In the genomic region with DNA sequence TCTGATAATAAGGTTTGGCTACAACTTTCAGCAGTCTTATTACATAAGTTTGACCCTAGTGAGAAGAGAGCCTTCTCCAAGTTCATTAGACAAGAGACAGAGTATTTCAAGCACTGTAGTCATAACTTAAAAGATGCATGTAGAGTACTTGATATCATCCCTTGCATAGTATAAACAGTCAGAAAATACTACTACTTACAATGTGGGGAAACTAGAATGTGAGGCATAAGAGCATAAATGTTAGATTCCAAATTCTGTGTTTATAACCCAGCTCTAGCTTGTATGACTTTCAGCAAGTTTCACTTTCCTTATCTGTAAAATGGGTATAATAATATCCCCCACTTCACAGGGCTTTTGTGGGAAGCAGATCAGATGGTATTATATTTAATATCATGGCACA, we compare ENCODE assay signal across 19 cellular contexts. TPM values are rescaled to one million over a fixed set of nuclear protein-coding genes. Genes with fewer than 3 reads are reported as not detected.
A peak's percentile ranks its signal among the peaks of the same experiment; 100 is the strongest.
DNase-seq lines count a peak whose midpoint lies in the region; ATAC-seq, FAIRE-seq and TF ChIP-seq lines count a peak whose summit lies in the region.
"Had no signal": no experiment of that assay in that cellular context is flagged by ENCODE, and none has a peak within 500 bp of the region (broad histone marks: within the 10 kb centered on the region; RNA-seq: fewer than 3 reads in every experiment).

No MANE protein-coding gene starts in this region.

- no peak overlapping the region for H2BK5ac ChIP-seq in IMR-90 (ENCODE audit: low read depth, low read length, poor library complexity, severe bottlenecking)

- no peak overlapping the region for H3K18ac ChIP-seq in IMR-90 (ENCODE audit: low read depth, low read length)

- ATAC-seq in IMR-90 (ENCODE audit: low read depth) = no peak
- peak; percentile 34 for ATAC-seq in GM12878
- ATAC-seq in stimulated activated naive CD8-positive, alpha-beta T cell treated with anti-CD3 and anti-CD28 coated beads, Interleukin-15, amount 100 ng/mL, for 72 hours = peak; percentile 64
- no peak for ATAC-seq in GM19463 (IDR thresholded peaks at IDR 0.05; ENCODE audit: unreplicated experiment)
- ATAC-seq: HCT116 had no signal

- FAIRE-seq in GM12878 (lab: Jason Lieb, UNC) = no peak
- FAIRE-seq: G401.6, GM12891, H1 had no signal

- H3K9me3 ChIP-seq in IMR-90 (ENCODE audit: control insufficient read depth, insufficient read depth, low read length) (no peaks in the 10 kb centered on the region), OCI-LY3 (ENCODE audit: insufficient read depth, low read length) (no peaks in the 10 kb centered on the region), GM12878 (replicated peaks; ENCODE audit: control insufficient read depth, insufficient read depth, low read length) (no peaks in the 10 kb centered on the region)

- H3K4me2 ChIP-seq in IMR-90 (ENCODE audit: low read depth, low read length) (no peak overlapping the region), OCI-LY3 (ENCODE audit: low read length) (peak overlapping the region; percentile 1; the same call in 1 of the 2 replicates), GM12878 (ENCODE audit: control insufficient read depth, insufficient read depth) (no peak overlapping the region)

- no peak overlapping the region for H2BK15ac ChIP-seq in IMR-90 (ENCODE audit: low read depth, low read length)

- TF ChIP-seq RAD21 in IMR-90 (IDR thresholded peaks at IDR 0.05; ENCODE audit: low read length) = no peak
- no peak for TF ChIP-seq RAD21 in GM12878 (IDR thresholded peaks at IDR 0.05; ENCODE audit: insufficient read depth, low read depth, low read length)

- no peak for TF ChIP-seq EP300 in GM12878 (IDR thresholded peaks at IDR 0.05; ENCODE audit: borderline replicate concordance in 1 of 2, control insufficient read depth in 1 of 2, low read depth in 2 of 2, low read length in 2 of 2)

- no peak overlapping the region for H3K56ac ChIP-seq in IMR-90 (ENCODE audit: extremely low read depth, insufficient read depth, low read length)

- DNase-seq in IMR-90 (no peak), GM12878 (ENCODE audit: low read depth, low spot score) (no peak), DMS114 treated with DMSO at 0.1 percent for 48 hours (lab: John Stamatoyannopoulos, UW; ENCODE audit: unreplicated experiment) (no peak), HCEC 1CT (no peak)
- no peak for DNase-seq in stimulated activated naive CD8-positive, alpha-beta T cell treated with anti-CD3 and anti-CD28 coated beads, Interleukin-15, amount 100 ng/mL, for 72 hours
- DNase-seq: C1 segment of cervical spinal cord; Calu3; CD4-positive, alpha-beta memory T cell; COR-L47; DMS153; DND-41; GM23248; H7 had no signal

- no peaks in the 10 kb centered on the region for H3K27me3 ChIP-seq in IMR-90 (ENCODE audit: control insufficient read depth, insufficient read depth, low read length)
- H3K27me3 ChIP-seq in OCI-LY3 (ENCODE audit: low read depth, low read length) = no peaks in the 10 kb centered on the region
- H3K27me3 ChIP-seq in GM12878 (replicated peaks in 1 of 2; ENCODE audit: control insufficient read depth in 2 of 2, insufficient read depth in 2 of 2, low read length in 1 of 2) = no peaks in the 10 kb centered on the region

- H2AFZ ChIP-seq in IMR-90 (replicated peaks; ENCODE audit: low read length, poor library complexity) (no peak overlapping the region), OCI-LY3 (ENCODE audit: low read depth, low read length) (no peak overlapping the region), GM12878 (ENCODE audit: control insufficient read depth, low read depth, low read length) (no peak overlapping the region)
- H2AFZ ChIP-seq: GM23248 had no signal

- H2AK9ac ChIP-seq in IMR-90 (replicated peaks; ENCODE audit: low read depth, low read length, poor library complexity) = no peak overlapping the region

- H3K4me3 ChIP-seq in IMR-90 (ENCODE audit: insufficient read depth, low read depth, low read length) (no peak overlapping the region), OCI-LY3 (ENCODE audit: low read length) (no peak overlapping the region), GM12878 (no peak overlapping the region)
- H3K4me3 ChIP-seq: GM23248 had no signal

- H2AK5ac ChIP-seq in IMR-90 (ENCODE audit: low read depth, low read length) = no peak overlapping the region

- H4K5ac ChIP-seq in IMR-90 (ENCODE audit: low read depth, low read length) = no peak overlapping the region

- H3K23ac ChIP-seq in IMR-90 (ENCODE audit: low read depth, low read length) = no peak overlapping the region

- H3K36me3 ChIP-seq in IMR-90 (ENCODE audit: control insufficient read depth, insufficient read depth, low read length) (no peaks in the 10 kb centered on the region), OCI-LY3 (replicated peaks; ENCODE audit: low read depth, low read length) (no peaks in the 10 kb centered on the region), GM12878 (ENCODE audit: control insufficient read depth in 2 of 2, insufficient read depth in 2 of 2, low read length in 1 of 2) (no peaks in the 10 kb centered on the region)

- H3K79me2 ChIP-seq in OCI-LY3 (ENCODE audit: low read length) (peaks cover 4% of the 10 kb centered on the region), GM12878 (ENCODE audit: control insufficient read depth, insufficient read depth, low read length) (no peaks in the 10 kb centered on the region)

- no peak overlapping the region for H3K27ac Mint-ChIP-seq in stimulated activated naive CD8-positive, alpha-beta T cell treated with anti-CD3 and anti-CD28 coated beads, Interleukin-15, amount 100 ng/mL, for 72 hours
- H3K27ac Mint-ChIP-seq: CD4-positive, alpha-beta memory T cell had no signal

- no peaks in the 10 kb centered on the region for H3K9me3 Mint-ChIP-seq in stimulated activated naive CD8-positive, alpha-beta T cell treated with anti-CD3 and anti-CD28 coated beads, Interleukin-15, amount 100 ng/mL, for 72 hours
- H3K9me3 Mint-ChIP-seq: CD4-positive, alpha-beta memory T cell had no signal

- CTCF ChIA-PET in IMR-90 (lab: Yijun Ruan, JAX) (no interaction called here), GM12878 (lab: Yijun Ruan, JAX) (interaction anchor here (0.7 to 4.2 kb wide), 3 partner anchors 10 to 389 kb away, joined by 3 to 27 read pairs (median 5); no protein-coding TSS in a partner anchor)

- POLR2A ChIA-PET in IMR-90 (lab: Charles Lee; ENCODE audit: unreplicated experiment) (no interaction called here), GM12878 (lab: Charles Lee) (no interaction called here)

- H3K4ac ChIP-seq in IMR-90 (ENCODE audit: low read depth, low read length) = no peak overlapping the region

- no peak overlapping the region for H4K91ac ChIP-seq in IMR-90 (ENCODE audit: insufficient read depth, low read depth, low read length)

- peaks cover 0 to 3% of the 10 kb centered on the region in 2 experiments; a peak in 1 of 4 replicates for H3K79me1 ChIP-seq in IMR-90 (ENCODE audit: low read depth in 1 of 2, low read length in 2 of 2)

- in situ Hi-C loops in IMR-90 (cut with MboI; ENCODE audit: low sequenced_read_pairs) = no loop called here
- in situ Hi-C loops in GM12878 (cut with MboI) = no loop called here

- H3K9me1 ChIP-seq in IMR-90 (ENCODE audit: insufficient read depth, low read length) = peaks cover 2% of the 10 kb centered on the region; the same call in 1 of the 2 replicates

- H2BK20ac ChIP-seq in IMR-90 (ENCODE audit: low read depth, low read length) = peak overlapping the region; percentile 39; the same call in 1 of the 2 replicates

- BruUV-seq in IMR-90 (replicated peaks; lab: Mats Ljungman, UMichigan) (no TSS peak), GM12878 (replicated peaks; lab: Mats Ljungman, UMichigan) (no TSS peak)

- H3K14ac ChIP-seq in IMR-90 (replicated peaks; ENCODE audit: low read depth, low read length) = no peak overlapping the region

- no peaks in the 10 kb centered on the region for H3K27me3 Mint-ChIP-seq in stimulated activated naive CD8-positive, alpha-beta T cell treated with anti-CD3 and anti-CD28 coated beads, Interleukin-15, amount 100 ng/mL, for 72 hours
- H3K27me3 Mint-ChIP-seq: CD4-positive, alpha-beta memory T cell had no signal

- H3K9ac ChIP-seq in IMR-90 (ENCODE audit: low read depth, low read length) (no peak overlapping the region), OCI-LY3 (ENCODE audit: low read length) (no peak overlapping the region), GM12878 (ENCODE audit: control insufficient read depth, insufficient read depth, low read length) (no peak overlapping the region)
- H3K9ac ChIP-seq: GM23248 had no signal

- peak overlapping the region; percentile 37 for H2BK120ac ChIP-seq in IMR-90 (ENCODE audit: low read depth, low read length)

- intact Hi-C loops in IMR-90 (cut with micrococcal nuclease) (no loop called here), GM12878 (cut with micrococcal nuclease; ENCODE audit: unreplicated experiment) (no loop called here)

- dilution Hi-C loops in IMR-90 (cut with HindIII; ENCODE audit: low sequenced_read_pairs, unreplicated experiment) = no loop called here

- TF ChIP-seq CTCF in IMR-90 (conservative IDR thresholded peaks at IDR 0.05; ENCODE audit: low read depth, low read length) (no peak), OCI-LY3 (IDR thresholded peaks at IDR 0.05; ENCODE audit: low read depth, low read length) (no peak), GM12878 (IDR thresholded peaks at IDR 0.05 in 2 of 3, conservative IDR thresholded peaks at IDR 0.05 in 1 of 3; ENCODE audit: control insufficient read depth in 2 of 3, extremely low read depth in 1 of 3, insufficient read depth in 1 of 3, low read depth in 3 of 3, low read length in 3 of 3) (no peak)

- no peak overlapping the region for H3K4me3 Mint-ChIP-seq in stimulated activated naive CD8-positive, alpha-beta T cell treated with anti-CD3 and anti-CD28 coated beads, Interleukin-15, amount 100 ng/mL, for 72 hours
- H3K4me3 Mint-ChIP-seq: CD4-positive, alpha-beta memory T cell had no signal

- no peaks in the 10 kb centered on the region for H4K20me1 ChIP-seq in IMR-90 (ENCODE audit: insufficient read depth, low read length)
- H4K20me1 ChIP-seq in OCI-LY3 (ENCODE audit: insufficient read depth, low read length) = peaks cover 4% of the 10 kb centered on the region
- H4K20me1 ChIP-seq in GM12878 (ENCODE audit: control insufficient read depth, insufficient read depth) = no peaks in the 10 kb centered on the region

- RAD21 ChIA-PET in GM12878 (lab: Charles Lee; ENCODE audit: unreplicated experiment) = interaction anchor here (1.1 to 1.4 kb wide), 2 partner anchors 9 to 389 kb away, joined by 4 to 5 read pairs; no protein-coding TSS in a partner anchor

- peaks cover 11% of the 10 kb centered on the region for H3K4me1 Mint-ChIP-seq in stimulated activated naive CD8-positive, alpha-beta T cell treated with anti-CD3 and anti-CD28 coated beads, Interleukin-15, amount 100 ng/mL, for 72 hours
- H3K4me1 Mint-ChIP-seq: CD4-positive, alpha-beta memory T cell had no signal

- SMC1A ChIA-PET in GM12878 (lab: Charles Lee; ENCODE audit: uncharacterized antibody, unreplicated experiment) = interaction anchor here (0.6 to 1.9 kb wide), 3 partner anchors 9 to 563 kb away, joined by 3 to 5 read pairs (median 4); no protein-coding TSS in a partner anchor

- TF ChIP-seq POLR2A in IMR-90 (IDR thresholded peaks at IDR 0.05; ENCODE audit: low read depth, low read length) = no peak
- TF ChIP-seq POLR2A in GM12878 (IDR thresholded peaks at IDR 0.05; ENCODE audit: low read depth, low read length) = no peak

- H3K27ac ChIP-seq in IMR-90 (ENCODE audit: insufficient read depth, low read length) (no peak overlapping the region), OCI-LY3 (ENCODE audit: low read length) (no peak overlapping the region), GM12878 (ENCODE audit: control insufficient read depth, insufficient read depth) (no peak overlapping the region)
- H3K27ac ChIP-seq: GM23248 had no signal

- no peak overlapping the region for H4K8ac ChIP-seq in IMR-90 (ENCODE audit: low read depth in 2 of 2, low read length in 2 of 2)

- H3K4me1 ChIP-seq in IMR-90 (ENCODE audit: control insufficient read depth, insufficient read depth, low read length) (peaks cover 3% of the 10 kb centered on the region; the same call in 1 of the 2 replicates), OCI-LY3 (ENCODE audit: low read length) (peaks cover 4% of the 10 kb centered on the region), GM12878 (ENCODE audit: control insufficient read depth, insufficient read depth, low read length) (no peaks in the 10 kb centered on the region; the same call in 1 of the 2 replicates)

RNA-seq across cellular contexts. Expression of gene TMEM200A, which starts 56.8 kb away (rescaled TPM):
- total RNA-seq in IMR-90 (2012; rRNA removed) (37.1 and 47.8 TPM in 2 replicates), GM12878 (2014; rRNA removed) (7.3 and 7.6 TPM in 2 replicates), GM12878 (2014; rRNA removed; fragmentation: Illumina TruSeq; extraction: Trizol) (9.0 and 10.0 TPM in 2 replicates), GM12878 (2021) (7.6 and 9.0 TPM in 2 replicates)
- polyA plus RNA-seq in IMR-90 (2012; rRNA removed) (19.4 and 22.8 TPM in 2 replicates), GM12878 (2011; rRNA removed) (12.4 and 17.2 TPM in 2 replicates), GM12878 (2014; fragmentation: Illumina TruSeq; extraction: Trizol) (10.6 and 12.0 TPM in 2 replicates), GM12878 (2014; fragmentation: Nextera tagmentation; extraction: Ambion mirVana) (10 to 100 TPM in 1 of 2 experiments, 1 to 10 TPM in 1; 6.0 to 10.0 TPM), GM12878 (2014; rRNA removed) (4.0 and 5.5 TPM in 2 replicates), GM12878 (2016; fragmentation: Nextera tagmentation; extraction: Ambion mirVana) (1 to 10 TPM; 9.2 to 9.9 TPM)
- 7.1 and 11.5 TPM in 2 replicates for polyA plus RNA-seq in IMR-90 (2012; cell fraction: cytosol; rRNA removed)
- polyA plus RNA-seq in IMR-90 (2012; cell fraction: nucleus; rRNA removed; ENCODE audit: low replicate concordance) = 2.3 and 6.7 TPM in 2 replicates
- 41.2 and 46.3 TPM in 2 replicates for total RNA-seq in GM12878 (2013; cell fraction: nucleolus; rRNA removed)
- 4.3 TPM for polyA plus RNA-seq in GM12878 (2011; ENCODE audit: low read depth)
- 5.8 and 7.1 TPM in 2 replicates for polyA plus RNA-seq in GM12878 (2011; cell fraction: cytosol; rRNA removed)
- 5.1 and 5.9 TPM in 2 replicates for polyA plus RNA-seq in GM12878 (2011; cell fraction: nucleus; rRNA removed)
- polyA plus RNA-seq in GM12878 (2012) = 5.6 and 6.0 TPM in 2 replicates
- 16.1 and 17.8 TPM in 2 replicates for polyA minus RNA-seq in GM12878 (2011; rRNA and poly(A)+ RNA removed)
- polyA minus RNA-seq in GM12878 (2011; cell fraction: cytosol; rRNA and poly(A)+ RNA removed) = 3.9 and 5.0 TPM in 2 replicates
- polyA minus RNA-seq in GM12878 (2011; cell fraction: nucleus; rRNA and poly(A)+ RNA removed) = 7.4 and 11.6 TPM in 2 replicates
- total RNA-seq: Calu3 had no signal

Comparison
In these comparisons a context has a peak if more than half of its experiments do, and no peak if none do; other contexts are left out.
1. ATAC-seq: peak in GM12878 (single experiment) and stimulated activated naive CD8-positive, alpha-beta T cell treated with anti-CD3 and anti-CD28 coated beads, Interleukin-15, amount 100 ng/mL, for 72 hours (single experiment); none in IMR-90 (single experiment) and GM19463 (single experiment).